1 cellular context compared by ENCODE assay signal in genomic region chr6:121436966-121437756, GRCh38.
A peak's percentile ranks its signal among the peaks of the same experiment; 100 is the strongest.
TF ChIP-seq lines count a peak whose summit lies in the region.

No MANE protein-coding gene starts in this region.

TF ChIP-seq in endothelial cell of umbilical vein, 7 proteins besides CTCF, POLR2A, EP300 and RAD21 (continued from another document):
- TF ChIP-seq POLR2AphosphoS5 (IDR thresholded peaks at IDR 0.05; ENCODE audit: insufficient read depth, low read depth, low read length) (peak; percentile 51), MYC (IDR thresholded peaks at IDR 0.05; ENCODE audit: low read depth, low read length) (no peak), JUN (IDR thresholded peaks at IDR 0.05; ENCODE audit: borderline replicate concordance, insufficient read depth, insufficient read length, low read depth) (no peak), GATA2 (IDR thresholded peaks at IDR 0.05; ENCODE audit: insufficient read depth, insufficient read length, low read depth, low read length) (peak; percentile 70)
- TF ChIP-seq, protein P1, sequence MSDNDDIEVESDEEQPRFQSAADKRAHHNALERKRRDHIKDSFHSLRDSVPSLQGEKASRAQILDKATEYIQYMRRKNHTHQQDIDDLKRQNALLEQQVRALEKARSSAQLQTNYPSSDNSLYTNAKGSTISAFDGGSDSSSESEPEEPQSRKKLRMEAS (IDR thresholded peaks at IDR 0.05; ENCODE audit: insufficient read depth, insufficient read length): no peak
